ENCODE assay signal across 8 cellular contexts in genomic region chrX:47650164-47651042, GRCh38. TPM values are rescaled to one million over a fixed set of nuclear protein-coding genes. Genes with fewer than 3 reads are reported as not detected.
A peak's percentile ranks its signal among the peaks of the same experiment; 100 is the strongest.
DNase-seq lines count a peak whose midpoint lies in the region; ATAC-seq lines count a peak whose summit lies in the region.

Gene ELK1, minus strand, starts transcription at chrX:47650563. Its CDS starts 9,122 bp downstream, at chrX:47641441.

- H3K27ac ChIP-seq in epithelial cell of prostate = peak within 1 kb of the TSS; percentile 59

- H3K27ac Mint-ChIP-seq in IgD-negative memory B cell = peak within 1 kb of the TSS; percentile 86 to 96 (median 91)

- H3K27me3 Mint-ChIP-seq in IgD-negative memory B cell = peaks cover 8% of the 10 kb centered on the region

- no peaks in the 10 kb centered on the region for H3K36me3 Mint-ChIP-seq in IgD-negative memory B cell

- peaks cover 8 to 25% (median 22%) of the 10 kb centered on the region in 3 donors for H3K4me1 Mint-ChIP-seq in IgD-negative memory B cell

- peak within 1 kb of the TSS; percentile 84 to 94 (median 89) for H3K4me3 Mint-ChIP-seq in IgD-negative memory B cell

- DNase-seq in DMS 273 treated with DMSO at 0.1 percent for 48 hours (lab: John Stamatoyannopoulos, UW) = peak; percentile 95
- peak; percentile 87 for DNase-seq in OCI-M2 (lab: John Stamatoyannopoulos, UW; ENCODE audit: unreplicated experiment)
- peak; percentile 80 for DNase-seq in activated T-cell treated with anti-CD3 and anti-CD28 coated beads, Interleukin-2, amount 50 U/mL, for 1 hour
- DNase-seq in epithelial cell of prostate (ENCODE audit: low read depth, low spot score) = peak; percentile 88
- DNase-seq in mucosa of gallbladder (ENCODE audit: low spot score) = peak; percentile 95
- DNase-seq in stimulated activated CD8-positive, alpha-beta memory T cell treated with anti-CD3 and anti-CD28 coated beads, Interleukin-4, amount 100 ng/mL, for 4 hours (ENCODE audit: low read depth in 2 of 2, low spot score in 1 of 2) = peak; percentile 66 to 79

- H3K9me3 Mint-ChIP-seq in IgD-negative memory B cell = no peaks in the 10 kb centered on the region

- ATAC-seq in GM21529 (IDR thresholded peaks at IDR 0.05; ENCODE audit: unreplicated experiment) = peak; percentile 88

RNA-seq across cellular contexts. Expression of gene ELK1, which starts in this region (rescaled TPM):
- polyA plus RNA-seq in IgD-negative memory B cell = 16.0 TPM
- total RNA-seq in mucosa of gallbladder = 28.7 TPM

Comparison
In these comparisons a context has a peak if more than half of its experiments do, and no peak if none do; other contexts are left out.
1. Peak in every context shown above with its lines: DNase-seq, ATAC-seq and H3K27ac ChIP-seq.